1 cellular context compared by ENCODE assay signal in genomic region chr4:165819126-165819525, GRCh38. TPM values are rescaled to one million over a fixed set of nuclear protein-coding genes. Genes with fewer than 3 reads are reported as not detected.
"Had no signal": no experiment of that assay in that cellular context is flagged by ENCODE, and none has a peak within 500 bp of the region (broad histone marks: within the 10 kb centered on the region; RNA-seq: fewer than 3 reads in every experiment).

No MANE protein-coding gene starts in this region.

RNA-seq across cellular contexts. Expression of gene TLL1, which starts 53.9 kb away (rescaled TPM):
- total RNA-seq: LHCN-M2 had no signal
